ENCODE assay signal across 17 cellular contexts in genomic region chr5:1509346-1510085, GRCh38. TPM values are rescaled to one million over a fixed set of nuclear protein-coding genes. Genes with fewer than 3 reads are reported as not detected.
A peak's percentile ranks its signal among the peaks of the same experiment; 100 is the strongest.
DNase-seq lines count a peak whose midpoint lies in the region; ATAC-seq, FAIRE-seq and TF ChIP-seq lines count a peak whose summit lies in the region.
"Had no signal": no experiment of that assay in that cellular context is flagged by ENCODE, and none has a peak within 500 bp of the region (broad histone marks: within the 10 kb centered on the region; RNA-seq: fewer than 3 reads in every experiment).

No MANE protein-coding gene starts in this region.

- peaks cover 54% of the 10 kb centered on the region for H3K36me3 Mint-ChIP-seq in stimulated activated effector memory CD8-positive, alpha-beta T cell treated with anti-CD3 and anti-CD28 coated beads, Interleukin-12 subunit alpha, Interleukin-12 subunit beta, amount 100 ng/mL, for 72 hours

- H3K4me3 ChIP-seq in left lung = no peak overlapping the region
- H3K4me3 ChIP-seq: PC-9 had no signal

- intact Hi-C loops in left lung (cut with DNase I) = no loop called here

- peaks cover 0 to 61% of the 10 kb centered on the region in 2 donors for H3K36me3 ChIP-seq in left lung

- H3K27me3 ChIP-seq in left lung = no peaks in the 10 kb centered on the region

- no peak for FAIRE-seq in H54 (lab: Jason Lieb, UNC)
- FAIRE-seq: endothelial cell of umbilical vein, islet of Langerhans had no signal

- H3K4me3 Mint-ChIP-seq in stimulated activated effector memory CD8-positive, alpha-beta T cell treated with anti-CD3 and anti-CD28 coated beads, Interleukin-12 subunit alpha, Interleukin-12 subunit beta, amount 100 ng/mL, for 72 hours = no peak overlapping the region
- H3K4me3 Mint-ChIP-seq: activated T-helper 1 cell treated with anti-CD3 and anti-CD28 coated beads, Interleukin-12 subunit alpha, Interleukin-12 subunit beta, Interleukin-2, Interleukin-4 antibody, amounts not matched to agents 30 ng/mL and 10 ng/mL and 1 ng/mL, durations not matched to agents 14 hours and 24 hours and 36 hours had no signal

- no peak for TF ChIP-seq POLR2A in H54 (IDR thresholded peaks at IDR 0.05; ENCODE audit: low read depth, low read length)

- no peak for TF ChIP-seq CTCF in left lung (IDR thresholded peaks at IDR 0.05)

- no peaks in the 10 kb centered on the region for H3K9me3 Mint-ChIP-seq in stimulated activated effector memory CD8-positive, alpha-beta T cell treated with anti-CD3 and anti-CD28 coated beads, Interleukin-12 subunit alpha, Interleukin-12 subunit beta, amount 100 ng/mL, for 72 hours
- H3K9me3 Mint-ChIP-seq: activated T-helper 1 cell treated with anti-CD3 and anti-CD28 coated beads, Interleukin-12 subunit alpha, Interleukin-12 subunit beta, Interleukin-2, Interleukin-4 antibody, amounts not matched to agents 30 ng/mL and 10 ng/mL and 1 ng/mL, durations not matched to agents 14 hours and 24 hours and 36 hours had no signal

- no peaks in the 10 kb centered on the region for H3K9me3 ChIP-seq in left lung

- ATAC-seq in left lung = no peak
- no peak for ATAC-seq in stimulated activated effector memory CD8-positive, alpha-beta T cell treated with anti-CD3 and anti-CD28 coated beads, Interleukin-12 subunit alpha, Interleukin-12 subunit beta, amount 100 ng/mL, for 72 hours
- ATAC-seq in HG02973 (IDR thresholded peaks at IDR 0.05; ENCODE audit: unreplicated experiment) = no peak

- peak overlapping the region; percentile 67 for H3K27ac Mint-ChIP-seq in stimulated activated effector memory CD8-positive, alpha-beta T cell treated with anti-CD3 and anti-CD28 coated beads, Interleukin-12 subunit alpha, Interleukin-12 subunit beta, amount 100 ng/mL, for 72 hours
- H3K27ac Mint-ChIP-seq: activated T-helper 1 cell treated with anti-CD3 and anti-CD28 coated beads, Interleukin-12 subunit alpha, Interleukin-12 subunit beta, Interleukin-2, Interleukin-4 antibody, amounts not matched to agents 30 ng/mL and 10 ng/mL and 1 ng/mL, durations not matched to agents 14 hours and 24 hours and 36 hours had no signal

- DNase-seq in activated effector memory CD4-positive, alpha-beta T cell treated with anti-CD3 and anti-CD28 coated beads, Interleukin-2, amount 50 U/mL, for 16 hours = peak; percentile 46
- DNase-seq in activated effector memory CD4-positive, alpha-beta T cell treated with Interleukin-2 at 50 U/mL for 16 hours = no peak
- DNase-seq in activated CD8-positive, alpha-beta memory T cell treated with anti-CD3 and anti-CD28 coated beads, Interleukin-2, amount 50 U/mL, for 4 hours = peak; percentile 6
- DNase-seq in left lung = peak; percentile 23 to 62
- DNase-seq in stimulated activated effector memory CD8-positive, alpha-beta T cell treated with anti-CD3 and anti-CD28 coated beads, Interleukin-12 subunit alpha, Interleukin-12 subunit beta, amount 100 ng/mL, for 72 hours (ENCODE audit: low spot score in 2 of 2) = no peak
- DNase-seq in H54 (ENCODE audit: insufficient read length, low spot score) = no peak
- DNase-seq in GDM1 (lab: John Stamatoyannopoulos, UW) = no peak
- DNase-seq: NCI-H1930; NCI-H526 treated with DMSO at 0.1 percent for 48 hours; PC-9; retina; stimulated activated naive CD4-positive, alpha-beta T cell treated with Interleukin-2 at 50 U/mL for 16 hours; SW 1271 had no signal

- H3K4me1 Mint-ChIP-seq in stimulated activated effector memory CD8-positive, alpha-beta T cell treated with anti-CD3 and anti-CD28 coated beads, Interleukin-12 subunit alpha, Interleukin-12 subunit beta, amount 100 ng/mL, for 72 hours = peaks cover 71% of the 10 kb centered on the region

- H3K27ac ChIP-seq in left lung = no peak overlapping the region
- H3K27ac ChIP-seq: PC-9 had no signal

- H3K4me1 ChIP-seq in left lung = peaks cover 6 to 53% of the 10 kb centered on the region in 2 donors

RNA-seq across cellular contexts. Expression of gene LPCAT1, which starts 14.2 kb away (rescaled TPM):
- 100 to 1,000 TPM; 458 to 751 TPM for total RNA-seq in left lung

Comparison
In these comparisons a context has a peak if more than half of its experiments do, and no peak if none do; other contexts are left out.
1. DNase-seq: peak in activated effector memory CD4-positive, alpha-beta T cell treated with anti-CD3 and anti-CD28 coated beads, Interleukin-2, amount 50 U/mL, for 16 hours (single experiment), activated CD8-positive, alpha-beta memory T cell treated with anti-CD3 and anti-CD28 coated beads, Interleukin-2, amount 50 U/mL, for 4 hours (single experiment) and left lung (2 of 2); none in activated effector memory CD4-positive, alpha-beta T cell treated with Interleukin-2 at 50 U/mL for 16 hours (single experiment), stimulated activated effector memory CD8-positive, alpha-beta T cell treated with anti-CD3 and anti-CD28 coated beads, Interleukin-12 subunit alpha, Interleukin-12 subunit beta, amount 100 ng/mL, for 72 hours (0 of 2), H54 (single experiment) and GDM1 (single experiment).